In the genomic region with DNA sequence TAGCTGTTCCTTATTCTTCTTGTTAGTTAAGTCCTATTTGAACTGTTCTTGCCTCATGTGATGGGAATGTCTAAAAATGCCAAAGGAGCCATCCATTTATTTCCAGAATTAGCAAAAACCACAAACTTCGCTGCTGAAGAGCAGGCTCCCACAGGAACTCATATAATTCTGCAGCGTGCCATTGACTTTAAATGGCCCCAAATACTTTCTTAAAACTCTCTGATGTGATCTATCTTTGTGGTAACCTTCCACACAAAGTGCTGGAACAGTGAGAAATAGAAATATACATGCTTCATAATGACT, we compare ENCODE assay signal across 1 cellular context.
TF ChIP-seq lines count a peak whose summit lies in the region.

No MANE protein-coding gene starts in this region.

TF ChIP-seq in GM23338, 12 proteins besides CTCF, POLR2A, EP300 and RAD21 (continued from another document):
- TF ChIP-seq, protein P1, sequence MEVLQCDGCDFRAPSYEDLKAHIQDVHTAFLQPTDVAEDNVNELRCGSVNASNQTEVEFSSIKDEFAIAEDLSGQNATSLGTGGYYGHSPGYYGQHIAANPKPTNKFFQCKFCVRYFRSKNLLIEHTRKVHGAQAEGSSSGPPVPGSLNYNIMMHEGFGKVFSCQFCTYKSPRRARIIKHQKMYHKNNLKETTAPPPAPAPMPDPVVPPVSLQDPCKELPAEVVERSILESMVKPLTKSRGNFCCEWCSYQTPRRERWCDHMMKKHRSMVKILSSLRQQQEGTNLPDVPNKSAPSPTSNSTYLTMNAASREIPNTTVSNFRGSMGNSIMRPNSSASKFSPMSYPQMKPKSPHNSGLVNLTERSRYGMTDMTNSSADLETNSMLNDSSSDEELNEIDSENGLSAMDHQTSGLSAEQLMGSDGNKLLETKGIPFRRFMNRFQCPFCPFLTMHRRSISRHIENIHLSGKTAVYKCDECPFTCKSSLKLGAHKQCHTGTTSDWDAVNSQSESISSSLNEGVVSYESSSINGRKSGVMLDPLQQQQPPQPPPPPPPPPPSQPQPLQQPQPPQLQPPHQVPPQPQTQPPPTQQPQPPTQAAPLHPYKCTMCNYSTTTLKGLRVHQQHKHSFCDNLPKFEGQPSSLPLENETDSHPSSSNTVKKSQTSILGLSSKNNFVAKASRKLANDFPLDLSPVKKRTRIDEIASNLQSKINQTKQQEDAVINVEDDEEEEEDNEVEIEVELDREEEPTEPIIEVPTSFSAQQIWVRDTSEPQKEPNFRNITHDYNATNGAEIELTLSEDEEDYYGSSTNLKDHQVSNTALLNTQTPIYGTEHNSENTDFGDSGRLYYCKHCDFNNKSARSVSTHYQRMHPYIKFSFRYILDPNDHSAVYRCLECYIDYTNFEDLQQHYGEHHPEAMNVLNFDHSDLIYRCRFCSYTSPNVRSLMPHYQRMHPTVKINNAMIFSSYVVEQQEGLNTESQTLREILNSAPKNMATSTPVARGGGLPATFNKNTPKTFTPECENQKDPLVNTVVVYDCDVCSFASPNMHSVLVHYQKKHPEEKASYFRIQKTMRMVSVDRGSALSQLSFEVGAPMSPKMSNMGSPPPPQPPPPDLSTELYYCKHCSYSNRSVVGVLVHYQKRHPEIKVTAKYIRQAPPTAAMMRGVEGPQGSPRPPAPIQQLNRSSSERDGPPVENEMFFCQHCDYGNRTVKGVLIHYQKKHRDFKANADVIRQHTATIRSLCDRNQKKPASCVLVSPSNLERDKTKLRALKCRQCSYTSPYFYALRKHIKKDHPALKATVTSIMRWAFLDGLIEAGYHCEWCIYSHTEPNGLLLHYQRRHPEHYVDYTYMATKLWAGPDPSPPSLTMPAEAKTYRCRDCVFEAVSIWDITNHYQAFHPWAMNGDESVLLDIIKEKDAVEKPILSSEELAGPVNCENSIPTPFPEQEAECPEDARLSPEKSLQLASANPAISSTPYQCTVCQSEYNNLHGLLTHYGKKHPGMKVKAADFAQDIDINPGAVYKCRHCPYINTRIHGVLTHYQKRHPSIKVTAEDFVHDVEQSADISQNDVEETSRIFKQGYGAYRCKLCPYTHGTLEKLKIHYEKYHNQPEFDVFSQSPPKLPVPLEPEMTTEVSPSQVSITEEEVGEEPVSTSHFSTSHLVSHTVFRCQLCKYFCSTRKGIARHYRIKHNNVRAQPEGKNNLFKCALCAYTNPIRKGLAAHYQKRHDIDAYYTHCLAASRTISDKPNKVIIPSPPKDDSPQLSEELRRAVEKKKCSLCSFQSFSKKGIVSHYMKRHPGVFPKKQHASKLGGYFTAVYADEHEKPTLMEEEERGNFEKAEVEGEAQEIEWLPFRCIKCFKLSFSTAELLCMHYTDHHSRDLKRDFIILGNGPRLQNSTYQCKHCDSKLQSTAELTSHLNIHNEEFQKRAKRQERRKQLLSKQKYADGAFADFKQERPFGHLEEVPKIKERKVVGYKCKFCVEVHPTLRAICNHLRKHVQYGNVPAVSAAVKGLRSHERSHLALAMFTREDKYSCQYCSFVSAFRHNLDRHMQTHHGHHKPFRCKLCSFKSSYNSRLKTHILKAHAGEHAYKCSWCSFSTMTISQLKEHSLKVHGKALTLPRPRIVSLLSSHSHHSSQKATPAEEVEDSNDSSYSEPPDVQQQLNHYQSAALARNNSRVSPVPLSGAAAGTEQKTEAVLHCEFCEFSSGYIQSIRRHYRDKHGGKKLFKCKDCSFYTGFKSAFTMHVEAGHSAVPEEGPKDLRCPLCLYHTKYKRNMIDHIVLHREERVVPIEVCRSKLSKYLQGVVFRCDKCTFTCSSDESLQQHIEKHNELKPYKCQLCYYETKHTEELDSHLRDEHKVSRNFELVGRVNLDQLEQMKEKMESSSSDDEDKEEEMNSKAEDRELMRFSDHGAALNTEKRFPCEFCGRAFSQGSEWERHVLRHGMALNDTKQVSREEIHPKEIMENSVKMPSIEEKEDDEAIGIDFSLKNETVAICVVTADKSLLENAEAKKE (CRISPR knock-in tag; IDR thresholded peaks at IDR 0.05) = no peak
- TF ChIP-seq, protein P2, sequence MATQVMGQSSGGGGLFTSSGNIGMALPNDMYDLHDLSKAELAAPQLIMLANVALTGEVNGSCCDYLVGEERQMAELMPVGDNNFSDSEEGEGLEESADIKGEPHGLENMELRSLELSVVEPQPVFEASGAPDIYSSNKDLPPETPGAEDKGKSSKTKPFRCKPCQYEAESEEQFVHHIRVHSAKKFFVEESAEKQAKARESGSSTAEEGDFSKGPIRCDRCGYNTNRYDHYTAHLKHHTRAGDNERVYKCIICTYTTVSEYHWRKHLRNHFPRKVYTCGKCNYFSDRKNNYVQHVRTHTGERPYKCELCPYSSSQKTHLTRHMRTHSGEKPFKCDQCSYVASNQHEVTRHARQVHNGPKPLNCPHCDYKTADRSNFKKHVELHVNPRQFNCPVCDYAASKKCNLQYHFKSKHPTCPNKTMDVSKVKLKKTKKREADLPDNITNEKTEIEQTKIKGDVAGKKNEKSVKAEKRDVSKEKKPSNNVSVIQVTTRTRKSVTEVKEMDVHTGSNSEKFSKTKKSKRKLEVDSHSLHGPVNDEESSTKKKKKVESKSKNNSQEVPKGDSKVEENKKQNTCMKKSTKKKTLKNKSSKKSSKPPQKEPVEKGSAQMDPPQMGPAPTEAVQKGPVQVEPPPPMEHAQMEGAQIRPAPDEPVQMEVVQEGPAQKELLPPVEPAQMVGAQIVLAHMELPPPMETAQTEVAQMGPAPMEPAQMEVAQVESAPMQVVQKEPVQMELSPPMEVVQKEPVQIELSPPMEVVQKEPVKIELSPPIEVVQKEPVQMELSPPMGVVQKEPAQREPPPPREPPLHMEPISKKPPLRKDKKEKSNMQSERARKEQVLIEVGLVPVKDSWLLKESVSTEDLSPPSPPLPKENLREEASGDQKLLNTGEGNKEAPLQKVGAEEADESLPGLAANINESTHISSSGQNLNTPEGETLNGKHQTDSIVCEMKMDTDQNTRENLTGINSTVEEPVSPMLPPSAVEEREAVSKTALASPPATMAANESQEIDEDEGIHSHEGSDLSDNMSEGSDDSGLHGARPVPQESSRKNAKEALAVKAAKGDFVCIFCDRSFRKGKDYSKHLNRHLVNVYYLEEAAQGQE (IDR thresholded peaks at IDR 0.05; ENCODE audit: unreplicated experiment) = no peak
- TF ChIP-seq CREB1 (CRISPR knock-in tag; IDR thresholded peaks at IDR 0.05; ENCODE audit: low read depth) = no peak
- TF ChIP-seq, protein P3, sequence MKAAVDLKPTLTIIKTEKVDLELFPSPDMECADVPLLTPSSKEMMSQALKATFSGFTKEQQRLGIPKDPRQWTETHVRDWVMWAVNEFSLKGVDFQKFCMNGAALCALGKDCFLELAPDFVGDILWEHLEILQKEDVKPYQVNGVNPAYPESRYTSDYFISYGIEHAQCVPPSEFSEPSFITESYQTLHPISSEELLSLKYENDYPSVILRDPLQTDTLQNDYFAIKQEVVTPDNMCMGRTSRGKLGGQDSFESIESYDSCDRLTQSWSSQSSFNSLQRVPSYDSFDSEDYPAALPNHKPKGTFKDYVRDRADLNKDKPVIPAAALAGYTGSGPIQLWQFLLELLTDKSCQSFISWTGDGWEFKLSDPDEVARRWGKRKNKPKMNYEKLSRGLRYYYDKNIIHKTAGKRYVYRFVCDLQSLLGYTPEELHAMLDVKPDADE (IDR thresholded peaks at IDR 0.05) = no peak
